In the genomic region with DNA sequence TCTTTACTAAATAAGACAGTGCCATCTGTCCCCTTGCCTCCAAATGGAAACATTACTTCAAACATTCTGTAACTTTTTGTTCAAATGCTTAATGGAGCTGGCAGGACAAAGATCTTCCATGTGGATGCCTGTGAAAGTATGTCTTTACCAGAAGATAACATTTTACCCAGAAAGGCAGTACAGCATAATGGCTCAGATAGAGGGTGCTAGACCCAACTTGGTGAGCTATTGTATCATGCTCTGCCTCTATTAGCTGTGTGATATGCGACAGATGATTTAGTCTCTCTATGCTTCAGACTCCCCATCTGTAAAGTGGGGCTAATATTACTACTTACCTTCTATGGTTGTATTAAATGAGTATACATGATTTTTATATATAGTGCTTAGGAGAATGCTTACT, we compare ENCODE assay signal across 2 cellular contexts.
TF ChIP-seq lines count a peak whose summit lies in the region.

No MANE protein-coding gene starts in this region.

TF ChIP-seq in GM23338, 12 proteins besides CTCF, POLR2A, EP300 and RAD21 (continued from another document):
- TF ChIP-seq, protein P1, sequence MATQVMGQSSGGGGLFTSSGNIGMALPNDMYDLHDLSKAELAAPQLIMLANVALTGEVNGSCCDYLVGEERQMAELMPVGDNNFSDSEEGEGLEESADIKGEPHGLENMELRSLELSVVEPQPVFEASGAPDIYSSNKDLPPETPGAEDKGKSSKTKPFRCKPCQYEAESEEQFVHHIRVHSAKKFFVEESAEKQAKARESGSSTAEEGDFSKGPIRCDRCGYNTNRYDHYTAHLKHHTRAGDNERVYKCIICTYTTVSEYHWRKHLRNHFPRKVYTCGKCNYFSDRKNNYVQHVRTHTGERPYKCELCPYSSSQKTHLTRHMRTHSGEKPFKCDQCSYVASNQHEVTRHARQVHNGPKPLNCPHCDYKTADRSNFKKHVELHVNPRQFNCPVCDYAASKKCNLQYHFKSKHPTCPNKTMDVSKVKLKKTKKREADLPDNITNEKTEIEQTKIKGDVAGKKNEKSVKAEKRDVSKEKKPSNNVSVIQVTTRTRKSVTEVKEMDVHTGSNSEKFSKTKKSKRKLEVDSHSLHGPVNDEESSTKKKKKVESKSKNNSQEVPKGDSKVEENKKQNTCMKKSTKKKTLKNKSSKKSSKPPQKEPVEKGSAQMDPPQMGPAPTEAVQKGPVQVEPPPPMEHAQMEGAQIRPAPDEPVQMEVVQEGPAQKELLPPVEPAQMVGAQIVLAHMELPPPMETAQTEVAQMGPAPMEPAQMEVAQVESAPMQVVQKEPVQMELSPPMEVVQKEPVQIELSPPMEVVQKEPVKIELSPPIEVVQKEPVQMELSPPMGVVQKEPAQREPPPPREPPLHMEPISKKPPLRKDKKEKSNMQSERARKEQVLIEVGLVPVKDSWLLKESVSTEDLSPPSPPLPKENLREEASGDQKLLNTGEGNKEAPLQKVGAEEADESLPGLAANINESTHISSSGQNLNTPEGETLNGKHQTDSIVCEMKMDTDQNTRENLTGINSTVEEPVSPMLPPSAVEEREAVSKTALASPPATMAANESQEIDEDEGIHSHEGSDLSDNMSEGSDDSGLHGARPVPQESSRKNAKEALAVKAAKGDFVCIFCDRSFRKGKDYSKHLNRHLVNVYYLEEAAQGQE (IDR thresholded peaks at IDR 0.05; ENCODE audit: unreplicated experiment): no peak
- TF ChIP-seq CREB1 (CRISPR knock-in tag; IDR thresholded peaks at IDR 0.05; ENCODE audit: low read depth) (no peak), ZNF331 (CRISPR knock-in tag; IDR thresholded peaks at IDR 0.05; ENCODE audit: low read depth) (no peak), EZH2 (IDR thresholded peaks at IDR 0.05; ENCODE audit: low read depth, unreplicated experiment) (no peak), NANOG (IDR thresholded peaks at IDR 0.05; ENCODE audit: borderline replicate concordance) (no peak), JUNB (IDR thresholded peaks at IDR 0.05; ENCODE audit: unreplicated experiment) (no peak), ZNF114 (CRISPR knock-in tag; IDR thresholded peaks at IDR 0.05) (no peak), POLR2AphosphoS5 (IDR thresholded peaks at IDR 0.05; ENCODE audit: low read depth) (no peak)
- TF ChIP-seq, protein P2, sequence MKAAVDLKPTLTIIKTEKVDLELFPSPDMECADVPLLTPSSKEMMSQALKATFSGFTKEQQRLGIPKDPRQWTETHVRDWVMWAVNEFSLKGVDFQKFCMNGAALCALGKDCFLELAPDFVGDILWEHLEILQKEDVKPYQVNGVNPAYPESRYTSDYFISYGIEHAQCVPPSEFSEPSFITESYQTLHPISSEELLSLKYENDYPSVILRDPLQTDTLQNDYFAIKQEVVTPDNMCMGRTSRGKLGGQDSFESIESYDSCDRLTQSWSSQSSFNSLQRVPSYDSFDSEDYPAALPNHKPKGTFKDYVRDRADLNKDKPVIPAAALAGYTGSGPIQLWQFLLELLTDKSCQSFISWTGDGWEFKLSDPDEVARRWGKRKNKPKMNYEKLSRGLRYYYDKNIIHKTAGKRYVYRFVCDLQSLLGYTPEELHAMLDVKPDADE (IDR thresholded peaks at IDR 0.05): no peak
- TF ChIP-seq, protein P3, sequence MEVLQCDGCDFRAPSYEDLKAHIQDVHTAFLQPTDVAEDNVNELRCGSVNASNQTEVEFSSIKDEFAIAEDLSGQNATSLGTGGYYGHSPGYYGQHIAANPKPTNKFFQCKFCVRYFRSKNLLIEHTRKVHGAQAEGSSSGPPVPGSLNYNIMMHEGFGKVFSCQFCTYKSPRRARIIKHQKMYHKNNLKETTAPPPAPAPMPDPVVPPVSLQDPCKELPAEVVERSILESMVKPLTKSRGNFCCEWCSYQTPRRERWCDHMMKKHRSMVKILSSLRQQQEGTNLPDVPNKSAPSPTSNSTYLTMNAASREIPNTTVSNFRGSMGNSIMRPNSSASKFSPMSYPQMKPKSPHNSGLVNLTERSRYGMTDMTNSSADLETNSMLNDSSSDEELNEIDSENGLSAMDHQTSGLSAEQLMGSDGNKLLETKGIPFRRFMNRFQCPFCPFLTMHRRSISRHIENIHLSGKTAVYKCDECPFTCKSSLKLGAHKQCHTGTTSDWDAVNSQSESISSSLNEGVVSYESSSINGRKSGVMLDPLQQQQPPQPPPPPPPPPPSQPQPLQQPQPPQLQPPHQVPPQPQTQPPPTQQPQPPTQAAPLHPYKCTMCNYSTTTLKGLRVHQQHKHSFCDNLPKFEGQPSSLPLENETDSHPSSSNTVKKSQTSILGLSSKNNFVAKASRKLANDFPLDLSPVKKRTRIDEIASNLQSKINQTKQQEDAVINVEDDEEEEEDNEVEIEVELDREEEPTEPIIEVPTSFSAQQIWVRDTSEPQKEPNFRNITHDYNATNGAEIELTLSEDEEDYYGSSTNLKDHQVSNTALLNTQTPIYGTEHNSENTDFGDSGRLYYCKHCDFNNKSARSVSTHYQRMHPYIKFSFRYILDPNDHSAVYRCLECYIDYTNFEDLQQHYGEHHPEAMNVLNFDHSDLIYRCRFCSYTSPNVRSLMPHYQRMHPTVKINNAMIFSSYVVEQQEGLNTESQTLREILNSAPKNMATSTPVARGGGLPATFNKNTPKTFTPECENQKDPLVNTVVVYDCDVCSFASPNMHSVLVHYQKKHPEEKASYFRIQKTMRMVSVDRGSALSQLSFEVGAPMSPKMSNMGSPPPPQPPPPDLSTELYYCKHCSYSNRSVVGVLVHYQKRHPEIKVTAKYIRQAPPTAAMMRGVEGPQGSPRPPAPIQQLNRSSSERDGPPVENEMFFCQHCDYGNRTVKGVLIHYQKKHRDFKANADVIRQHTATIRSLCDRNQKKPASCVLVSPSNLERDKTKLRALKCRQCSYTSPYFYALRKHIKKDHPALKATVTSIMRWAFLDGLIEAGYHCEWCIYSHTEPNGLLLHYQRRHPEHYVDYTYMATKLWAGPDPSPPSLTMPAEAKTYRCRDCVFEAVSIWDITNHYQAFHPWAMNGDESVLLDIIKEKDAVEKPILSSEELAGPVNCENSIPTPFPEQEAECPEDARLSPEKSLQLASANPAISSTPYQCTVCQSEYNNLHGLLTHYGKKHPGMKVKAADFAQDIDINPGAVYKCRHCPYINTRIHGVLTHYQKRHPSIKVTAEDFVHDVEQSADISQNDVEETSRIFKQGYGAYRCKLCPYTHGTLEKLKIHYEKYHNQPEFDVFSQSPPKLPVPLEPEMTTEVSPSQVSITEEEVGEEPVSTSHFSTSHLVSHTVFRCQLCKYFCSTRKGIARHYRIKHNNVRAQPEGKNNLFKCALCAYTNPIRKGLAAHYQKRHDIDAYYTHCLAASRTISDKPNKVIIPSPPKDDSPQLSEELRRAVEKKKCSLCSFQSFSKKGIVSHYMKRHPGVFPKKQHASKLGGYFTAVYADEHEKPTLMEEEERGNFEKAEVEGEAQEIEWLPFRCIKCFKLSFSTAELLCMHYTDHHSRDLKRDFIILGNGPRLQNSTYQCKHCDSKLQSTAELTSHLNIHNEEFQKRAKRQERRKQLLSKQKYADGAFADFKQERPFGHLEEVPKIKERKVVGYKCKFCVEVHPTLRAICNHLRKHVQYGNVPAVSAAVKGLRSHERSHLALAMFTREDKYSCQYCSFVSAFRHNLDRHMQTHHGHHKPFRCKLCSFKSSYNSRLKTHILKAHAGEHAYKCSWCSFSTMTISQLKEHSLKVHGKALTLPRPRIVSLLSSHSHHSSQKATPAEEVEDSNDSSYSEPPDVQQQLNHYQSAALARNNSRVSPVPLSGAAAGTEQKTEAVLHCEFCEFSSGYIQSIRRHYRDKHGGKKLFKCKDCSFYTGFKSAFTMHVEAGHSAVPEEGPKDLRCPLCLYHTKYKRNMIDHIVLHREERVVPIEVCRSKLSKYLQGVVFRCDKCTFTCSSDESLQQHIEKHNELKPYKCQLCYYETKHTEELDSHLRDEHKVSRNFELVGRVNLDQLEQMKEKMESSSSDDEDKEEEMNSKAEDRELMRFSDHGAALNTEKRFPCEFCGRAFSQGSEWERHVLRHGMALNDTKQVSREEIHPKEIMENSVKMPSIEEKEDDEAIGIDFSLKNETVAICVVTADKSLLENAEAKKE (CRISPR knock-in tag; IDR thresholded peaks at IDR 0.05): no peak

TF ChIP-seq in SK-N-SH, 30 proteins besides CTCF, POLR2A, EP300 and RAD21 (continued from another document):
- TF ChIP-seq CHD2 (IDR thresholded peaks at IDR 0.05; ENCODE audit: low read length, partially characterized antibody) (no peak), TAF1 (IDR thresholded peaks at IDR 0.05; ENCODE audit: borderline replicate concordance, low read depth, low read length) (no peak), FOXM1 (IDR thresholded peaks at IDR 0.05; ENCODE audit: low read depth) (no peak), MXI1 (IDR thresholded peaks at IDR 0.05; ENCODE audit: low read depth, low read length) (no peak), FOXJ3 (CRISPR knock-in tag; IDR thresholded peaks at IDR 0.05) (no peak)
TF ChIP-seq in SK-N-SH: peak in this region for 0.
